Comparison of ENCODE assay signal across 13 cellular contexts in genomic region chr22:25700996-25701815, GRCh38. TPM values are rescaled to one million over a fixed set of nuclear protein-coding genes. Genes with fewer than 3 reads are reported as not detected.
DNase-seq lines count a peak whose midpoint lies in the region; ATAC-seq and TF ChIP-seq lines count a peak whose summit lies in the region.
"Had no signal": no experiment of that assay in that cellular context is flagged by ENCODE, and none has a peak within 500 bp of the region (broad histone marks: within the 10 kb centered on the region; RNA-seq: fewer than 3 reads in every experiment).

No MANE protein-coding gene starts in this region.

- intact Hi-C loops in left lung (cut with DNase I): loop anchor here in 1 of 2 donors (5.0 kb wide), 1 partner anchor 239 kb away; no protein-coding TSS in a partner anchor
- intact Hi-C loops in CD4-positive, alpha-beta memory T cell (cut with micrococcal nuclease): loop anchor here (5.0 to 10.0 kb wide), 2 partner anchors 136 to 254 kb away; partner anchors contain the start of gene GRK3

- no peaks in the 10 kb centered on the region for H3K27me3 Mint-ChIP-seq in activated CD4-positive, alpha-beta T cell treated with anti-CD3 and anti-CD28 coated beads, Interleukin-2, amount 10 ng/mL, durations not matched to agents 7 days and 5 days
- H3K27me3 Mint-ChIP-seq in CD4-positive, alpha-beta memory T cell: no peaks in the 10 kb centered on the region
- H3K27me3 Mint-ChIP-seq: activated CD4-positive, alpha-beta memory T cell treated with anti-CD3 and anti-CD28 coated beads, Interleukin-2, amount 10 ng/mL, durations not matched to agents 7 days and 5 days; IgD-negative memory B cell had no signal

- DNase-seq in activated CD4-positive, alpha-beta T cell treated with anti-CD3 and anti-CD28 coated beads, Interleukin-2, amount 10 ng/mL, durations not matched to agents 7 days and 5 days: no peak
- no peak for DNase-seq in activated CD4-positive, alpha-beta T cell treated with anti-CD3 and anti-CD28 coated beads for 48 hours
- DNase-seq in choroid plexus epithelial cell (ENCODE audit: low read depth) (peak; percentile 26), left lung (peak in 1 of 2 donors; percentile 51), superior temporal gyrus (ENCODE audit: extremely low spot score) (peak; percentile 81), NCI-H1105 treated with DMSO at 0.1 percent for 48 hours (lab: John Stamatoyannopoulos, UW) (no peak), GM19238 (ENCODE audit: insufficient read length, low spot score) (no peak)
- DNase-seq in CD4-positive, alpha-beta memory T cell: no peak
- DNase-seq: activated CD4-positive, alpha-beta memory T cell treated with anti-CD3 and anti-CD28 coated beads, Interleukin-2, amount 10 ng/mL, durations not matched to agents 7 days and 5 days had no signal

- CTCF ChIA-PET in activated CD4-positive, alpha-beta T cell treated with anti-CD3 and anti-CD28 coated beads, Interleukin-2, amount 10 ng/mL, durations not matched to agents 7 days and 5 days (lab: Charles Lee): interaction anchor here (0.6 to 2.0 kb wide), 2 partner anchors 56 to 72 kb away, joined by 3 to 6 read pairs; no protein-coding TSS in a partner anchor
- CTCF ChIA-PET in CD4-positive, alpha-beta memory T cell (lab: Charles Lee; ENCODE audit: partially characterized antibody): interaction anchor here (1.5 kb wide), 1 partner anchor 254 kb away, joined by 3 read pairs; no protein-coding TSS in a partner anchor

- H3K36me3 Mint-ChIP-seq in activated CD4-positive, alpha-beta T cell treated with anti-CD3 and anti-CD28 coated beads, Interleukin-2, amount 10 ng/mL, durations not matched to agents 7 days and 5 days (ENCODE audit: low read depth): peaks cover 48% of the 10 kb centered on the region
- no peaks in the 10 kb centered on the region for H3K36me3 Mint-ChIP-seq in CD4-positive, alpha-beta memory T cell

- H3K4me1 Mint-ChIP-seq in activated CD4-positive, alpha-beta T cell treated with anti-CD3 and anti-CD28 coated beads, Interleukin-2, amount 10 ng/mL, durations not matched to agents 7 days and 5 days: peaks cover 61% of the 10 kb centered on the region
- peaks cover 0 to 7% (median 3%) of the 10 kb centered on the region in 4 donors for H3K4me1 Mint-ChIP-seq in CD4-positive, alpha-beta memory T cell

- H3K27ac ChIP-seq in left lung: no peak overlapping the region
- H3K27ac ChIP-seq in CD4-positive, alpha-beta memory T cell (ENCODE audit: low read depth, low read length): no peak overlapping the region

- H3K27me3 ChIP-seq in left lung: no peaks in the 10 kb centered on the region
- H3K27me3 ChIP-seq in CD4-positive, alpha-beta memory T cell (ENCODE audit: insufficient read depth, low read length): no peaks in the 10 kb centered on the region

- H3K4me3 Mint-ChIP-seq in activated CD4-positive, alpha-beta T cell treated with anti-CD3 and anti-CD28 coated beads, Interleukin-2, amount 10 ng/mL, durations not matched to agents 7 days and 5 days: peak overlapping the region; percentile 35
- H3K4me3 Mint-ChIP-seq in CD4-positive, alpha-beta memory T cell: no peak overlapping the region
- H3K4me3 Mint-ChIP-seq: IgD-negative memory B cell had no signal

- peak overlapping the region; percentile 79 for H3K27ac Mint-ChIP-seq in activated CD4-positive, alpha-beta T cell treated with anti-CD3 and anti-CD28 coated beads, Interleukin-2, amount 10 ng/mL, durations not matched to agents 7 days and 5 days
- no peak overlapping the region for H3K27ac Mint-ChIP-seq in CD4-positive, alpha-beta memory T cell

- peak; percentile 69 for ATAC-seq in left lung

- POLR2A ChIA-PET in activated CD4-positive, alpha-beta T cell treated with anti-CD3 and anti-CD28 coated beads, Interleukin-2, amount 10 ng/mL, durations not matched to agents 7 days and 5 days (lab: Charles Lee): no interaction called here
- POLR2A ChIA-PET in CD4-positive, alpha-beta memory T cell (lab: Charles Lee; ENCODE audit: partially characterized antibody): no interaction called here

- H3K9me3 ChIP-seq in left lung: no peaks in the 10 kb centered on the region
- H3K9me3 ChIP-seq in CD4-positive, alpha-beta memory T cell (ENCODE audit: control insufficient read depth in 1 of 2, low read length in 2 of 2): no peaks in the 10 kb centered on the region
- H3K9me3 ChIP-seq: HAP-1 had no signal

- peaks cover 0 to 3% of the 10 kb centered on the region in 2 donors for H3K4me1 ChIP-seq in left lung
- no peaks in the 10 kb centered on the region for H3K4me1 ChIP-seq in CD4-positive, alpha-beta memory T cell (ENCODE audit: insufficient read depth, low read length)
- H3K4me1 ChIP-seq: HAP-1 had no signal

- TF ChIP-seq CTCF in choroid plexus epithelial cell (conservative IDR thresholded peaks at IDR 0.05; ENCODE audit: low read depth, low read length) (no peak), left lung (IDR thresholded peaks at IDR 0.05) (no peak)

- H3K4me3 ChIP-seq in choroid plexus epithelial cell (ENCODE audit: low read depth, low read length) (no peak overlapping the region), left lung (no peak overlapping the region)
- H3K4me3 ChIP-seq in CD4-positive, alpha-beta memory T cell (ENCODE audit: low read length in 2 of 2): no peak overlapping the region
- H3K4me3 ChIP-seq: HAP-1 had no signal

- no peaks in the 10 kb centered on the region for H3K9me3 Mint-ChIP-seq in activated CD4-positive, alpha-beta T cell treated with anti-CD3 and anti-CD28 coated beads, Interleukin-2, amount 10 ng/mL, durations not matched to agents 7 days and 5 days
- no peaks in the 10 kb centered on the region for H3K9me3 Mint-ChIP-seq in CD4-positive, alpha-beta memory T cell
- H3K9me3 Mint-ChIP-seq: activated CD4-positive, alpha-beta memory T cell treated with anti-CD3 and anti-CD28 coated beads, Interleukin-2, amount 10 ng/mL, durations not matched to agents 7 days and 5 days; IgD-negative memory B cell had no signal

- peaks cover 0 to 58% of the 10 kb centered on the region in 2 donors for H3K36me3 ChIP-seq in left lung
- no peaks in the 10 kb centered on the region for H3K36me3 ChIP-seq in CD4-positive, alpha-beta memory T cell (ENCODE audit: insufficient read depth, low read length)
- H3K36me3 ChIP-seq: HAP-1 had no signal

RNA-seq across cellular contexts. Expression of gene MYO18B, which starts 40.8 kb away (rescaled TPM):
- 1 to 10 TPM; 2.0 TPM for total RNA-seq in activated CD4-positive, alpha-beta T cell treated with anti-CD3 and anti-CD28 coated beads, Interleukin-2, amount 10 ng/mL, durations not matched to agents 7 days and 5 days
- total RNA-seq in left lung: under 1 TPM; 0.06 to 0.26 TPM
- total RNA-seq in CD4-positive, alpha-beta memory T cell: under 1 TPM; 0.19 to 0.26 TPM
- under 1 TPM in 1 of 2 donors, not detected in 1; 0.02 TPM for polyA plus RNA-seq in CD4-positive, alpha-beta memory T cell
- total RNA-seq: SK-MEL-5 had no signal
- polyA plus RNA-seq: AG04450, IgD-negative memory B cell had no signal

Comparison
In these comparisons a context has a peak if more than half of its experiments do, and no peak if none do; other contexts are left out.
1. DNase-seq: peak in choroid plexus epithelial cell (single experiment) and superior temporal gyrus (single experiment); none in activated CD4-positive, alpha-beta T cell treated with anti-CD3 and anti-CD28 coated beads, Interleukin-2, amount 10 ng/mL, durations not matched to agents 7 days and 5 days (single experiment), activated CD4-positive, alpha-beta T cell treated with anti-CD3 and anti-CD28 coated beads for 48 hours (single experiment), NCI-H1105 treated with DMSO at 0.1 percent for 48 hours (single experiment), CD4-positive, alpha-beta memory T cell (0 of 5) and GM19238 (single experiment).